ENCODE assay signal across 1 cellular context in genomic region chr1:971751-972506, GRCh38.
TF ChIP-seq lines count a peak whose summit lies in the region.

No MANE protein-coding gene starts in this region.

TF ChIP-seq in HEK293, 187 proteins besides CTCF, POLR2A, EP300 and RAD21 (continued from another document):
- TF ChIP-seq, protein P1, sequence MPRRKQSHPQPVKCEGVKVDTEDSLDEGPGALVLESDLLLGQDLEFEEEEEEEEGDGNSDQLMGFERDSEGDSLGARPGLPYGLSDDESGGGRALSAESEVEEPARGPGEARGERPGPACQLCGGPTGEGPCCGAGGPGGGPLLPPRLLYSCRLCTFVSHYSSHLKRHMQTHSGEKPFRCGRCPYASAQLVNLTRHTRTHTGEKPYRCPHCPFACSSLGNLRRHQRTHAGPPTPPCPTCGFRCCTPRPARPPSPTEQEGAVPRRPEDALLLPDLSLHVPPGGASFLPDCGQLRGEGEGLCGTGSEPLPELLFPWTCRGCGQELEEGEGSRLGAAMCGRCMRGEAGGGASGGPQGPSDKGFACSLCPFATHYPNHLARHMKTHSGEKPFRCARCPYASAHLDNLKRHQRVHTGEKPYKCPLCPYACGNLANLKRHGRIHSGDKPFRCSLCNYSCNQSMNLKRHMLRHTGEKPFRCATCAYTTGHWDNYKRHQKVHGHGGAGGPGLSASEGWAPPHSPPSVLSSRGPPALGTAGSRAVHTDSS (tag by site-specific recombination; IDR thresholded peaks at IDR 0.05) = no peak
